Comparison of ENCODE assay signal across 9 cellular contexts in the genomic region with DNA sequence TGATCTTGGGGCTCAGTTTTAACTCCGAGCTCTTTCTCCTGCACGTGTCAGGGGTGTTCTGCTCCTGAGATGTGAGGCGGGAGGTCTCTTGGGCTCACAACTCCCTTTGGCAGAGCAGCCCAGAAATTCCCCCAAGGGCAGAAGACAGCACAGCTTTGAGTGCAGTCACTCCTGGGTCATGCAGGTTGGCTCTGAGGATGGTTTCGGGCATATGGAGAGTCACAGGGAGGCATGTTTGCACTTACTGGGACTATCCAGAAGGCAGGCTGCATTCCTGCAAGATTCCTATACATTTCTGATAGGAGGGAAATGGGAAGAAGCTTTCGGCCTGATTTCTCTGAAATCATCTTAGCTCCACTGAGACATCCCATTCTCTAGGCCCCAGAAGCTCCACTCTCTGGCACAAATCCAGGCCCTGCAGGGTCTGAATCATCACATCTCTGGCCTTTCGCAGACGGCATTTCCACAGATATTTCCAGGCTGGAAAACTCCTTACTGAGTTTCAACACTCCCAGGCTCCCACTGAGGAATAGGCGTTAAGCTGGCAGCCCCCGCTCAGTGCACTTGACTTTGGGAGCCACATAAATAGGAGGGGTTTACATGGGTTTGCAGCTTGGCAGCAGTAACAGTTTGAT. TPM values are rescaled to one million over a fixed set of nuclear protein-coding genes. Genes with fewer than 3 reads are reported as not detected.
DNase-seq lines count a peak whose midpoint lies in the region; ATAC-seq and TF ChIP-seq lines count a peak whose summit lies in the region.
"Had no signal": no experiment of that assay in that cellular context is flagged by ENCODE, and none has a peak within 500 bp of the region (broad histone marks: within the 10 kb centered on the region; RNA-seq: fewer than 3 reads in every experiment).

No MANE protein-coding gene starts in this region.

- 51 to 69% (median 52%) methylated on average over 9 of the region's 9 CpGs for WGBS in ovary, 3 donors

- H3K9me3 ChIP-seq in ovary = no peaks in the 10 kb centered on the region
- no peaks in the 10 kb centered on the region for H3K9me3 ChIP-seq in WERI-Rb-1 (ENCODE audit: severe bottlenecking)

- H3K36me3 ChIP-seq in ovary (no peaks in the 10 kb centered on the region), WERI-Rb-1 (peaks cover 8% of the 10 kb centered on the region), H7 (replicated peaks; ENCODE audit: control insufficient read depth, insufficient read depth, low read length) (no peaks in the 10 kb centered on the region; the same call in 1 of the 2 replicates)

- no peak for TF ChIP-seq POLR2A in ovary (IDR thresholded peaks at IDR 0.05)

- no peak for TF ChIP-seq EP300 in ovary (IDR thresholded peaks at IDR 0.05)

- intact Hi-C loops in ovary (cut with DNase I) = no loop called here

- H3K27me3 ChIP-seq in ovary (no peaks in the 10 kb centered on the region), WERI-Rb-1 (ENCODE audit: insufficient read depth, low read depth, severe bottlenecking) (no peaks in the 10 kb centered on the region), H7 (ENCODE audit: control insufficient read depth, insufficient read depth, low read length) (no peaks in the 10 kb centered on the region)

- peak; percentile 88 for ATAC-seq in SK-N-SH treated with all-trans-retinoic acid at 6 μM for 48 hours

- H3K4me3 ChIP-seq in ovary (no peak overlapping the region), WERI-Rb-1 (ENCODE audit: low read depth, low read length) (no peak overlapping the region), H7 (ENCODE audit: insufficient read depth, low read depth, low read length) (no peak overlapping the region)

- TF ChIP-seq CTCF in ovary (IDR thresholded peaks at IDR 0.05) (no peak), WERI-Rb-1 (IDR thresholded peaks at IDR 0.05; ENCODE audit: low read depth, low read length) (no peak)

- peaks cover 14% of the 10 kb centered on the region for H3K4me1 ChIP-seq in ovary (ENCODE audit: insufficient read depth)

- no peak overlapping the region for H3K27ac ChIP-seq in ovary
- H3K27ac ChIP-seq in WERI-Rb-1 = no peak overlapping the region

- DNase-seq in Daoy (ENCODE audit: low read depth) (peak; percentile 91), foreskin melanocyte (peak; percentile 88), ovary (peak; percentile 78 to 89 (median 85)), WERI-Rb-1 (no peak), H7 (no peak), activated gamma-delta T cell treated with Interleukin-2 at 50 U/mL for 16 hours (no peak)
- no peak for DNase-seq in activated effector memory CD4-positive, alpha-beta T cell treated with anti-CD3 and anti-CD28 coated beads, Interleukin-2, amount 50 U/mL, for 16 hours
- DNase-seq: NCI-H187 treated with DMSO at 0.1 percent for 48 hours had no signal

TF ChIP-seq in SK-N-SH treated with all-trans-retinoic acid at 6 μM for 48 hours, 23 proteins besides CTCF, POLR2A, EP300 and RAD21:
- TF ChIP-seq ZNF8 (CRISPR knock-in tag; IDR thresholded peaks at IDR 0.05) (no peak), ZFP3 (CRISPR knock-in tag; IDR thresholded peaks at IDR 0.05) (0 out of 2 replicates have a peak, but pooled peaks have one; percentile 20)

RNA-seq across cellular contexts. Expression of gene AGPAT4, which starts 39.8 kb away (rescaled TPM):
- total RNA-seq in Daoy (2014; rRNA removed; shearing (Covaris generic)) = 5.5 and 8.4 TPM in 2 replicates
- total RNA-seq in ovary = 10 to 100 TPM in 4 of 7 donors, 1 to 10 TPM in 3; 7.0 to 13.7 (median 10.5) TPM
- polyA plus RNA-seq in ovary = 1 to 10 TPM; 4.4 to 8.9 TPM
- total RNA-seq in H7 (2014; rRNA removed; shearing (Covaris generic)) = 10.4 and 15.6 TPM in 2 replicates

Comparison
In these comparisons a context has a peak if more than half of its experiments do, and no peak if none do; other contexts are left out.
1. DNase-seq: peak in Daoy (single experiment), foreskin melanocyte (single experiment) and ovary (5 of 5); none in WERI-Rb-1 (single experiment), activated effector memory CD4-positive, alpha-beta T cell treated with anti-CD3 and anti-CD28 coated beads, Interleukin-2, amount 50 U/mL, for 16 hours (single experiment), H7 (single experiment) and activated gamma-delta T cell treated with Interleukin-2 at 50 U/mL for 16 hours (single experiment).